1 cellular context compared by ENCODE assay signal in the genomic region with DNA sequence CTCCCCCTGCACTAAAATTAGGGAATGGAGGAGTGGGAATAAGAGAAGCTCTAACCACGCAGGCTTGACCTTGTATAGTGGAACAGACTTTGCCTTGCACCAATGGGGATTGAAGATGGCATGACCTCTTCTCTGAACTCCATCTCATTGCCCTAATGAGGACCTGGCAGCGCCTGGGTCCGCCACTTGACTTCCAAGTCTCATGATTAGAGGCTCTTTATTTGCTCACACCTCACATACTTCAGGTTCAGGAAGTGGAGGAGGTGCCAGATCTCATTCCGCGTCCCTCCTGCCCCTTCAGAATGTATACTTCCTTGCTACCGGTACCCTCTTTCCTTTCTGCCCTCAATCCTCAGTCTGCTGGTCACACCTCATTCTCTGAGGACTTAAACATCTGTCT.
TF ChIP-seq lines count a peak whose summit lies in the region.

No MANE protein-coding gene starts in this region.

TF ChIP-seq in HCT116, 20 proteins besides CTCF, POLR2A, EP300 and RAD21:
- TF ChIP-seq, protein P1, sequence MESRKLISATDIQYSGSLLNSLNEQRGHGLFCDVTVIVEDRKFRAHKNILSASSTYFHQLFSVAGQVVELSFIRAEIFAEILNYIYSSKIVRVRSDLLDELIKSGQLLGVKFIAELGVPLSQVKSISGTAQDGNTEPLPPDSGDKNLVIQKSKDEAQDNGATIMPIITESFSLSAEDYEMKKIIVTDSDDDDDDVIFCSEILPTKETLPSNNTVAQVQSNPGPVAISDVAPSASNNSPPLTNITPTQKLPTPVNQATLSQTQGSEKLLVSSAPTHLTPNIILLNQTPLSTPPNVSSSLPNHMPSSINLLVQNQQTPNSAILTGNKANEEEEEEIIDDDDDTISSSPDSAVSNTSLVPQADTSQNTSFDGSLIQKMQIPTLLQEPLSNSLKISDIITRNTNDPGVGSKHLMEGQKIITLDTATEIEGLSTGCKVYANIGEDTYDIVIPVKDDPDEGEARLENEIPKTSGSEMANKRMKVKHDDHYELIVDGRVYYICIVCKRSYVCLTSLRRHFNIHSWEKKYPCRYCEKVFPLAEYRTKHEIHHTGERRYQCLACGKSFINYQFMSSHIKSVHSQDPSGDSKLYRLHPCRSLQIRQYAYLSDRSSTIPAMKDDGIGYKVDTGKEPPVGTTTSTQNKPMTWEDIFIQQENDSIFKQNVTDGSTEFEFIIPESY (IDR thresholded peaks at IDR 0.05; ENCODE audit: extremely low read depth, insufficient replicate concordance, low read length): no peak
- TF ChIP-seq SRF (IDR thresholded peaks at IDR 0.05; ENCODE audit: low read depth) (no peak), EZH2phosphoT487 (IDR thresholded peaks at IDR 0.05; ENCODE audit: borderline replicate concordance) (no peak), SP1 (IDR thresholded peaks at IDR 0.05; ENCODE audit: low read depth) (no peak), YY1 (IDR thresholded peaks at IDR 0.05; ENCODE audit: extremely low read depth, insufficient replicate concordance, low read depth, low read length) (no peak), JUND (IDR thresholded peaks at IDR 0.05) (no peak)
TF ChIP-seq in HCT116: peak in this region for 0.
